17 cellular contexts compared by ENCODE assay signal in the genomic region with DNA sequence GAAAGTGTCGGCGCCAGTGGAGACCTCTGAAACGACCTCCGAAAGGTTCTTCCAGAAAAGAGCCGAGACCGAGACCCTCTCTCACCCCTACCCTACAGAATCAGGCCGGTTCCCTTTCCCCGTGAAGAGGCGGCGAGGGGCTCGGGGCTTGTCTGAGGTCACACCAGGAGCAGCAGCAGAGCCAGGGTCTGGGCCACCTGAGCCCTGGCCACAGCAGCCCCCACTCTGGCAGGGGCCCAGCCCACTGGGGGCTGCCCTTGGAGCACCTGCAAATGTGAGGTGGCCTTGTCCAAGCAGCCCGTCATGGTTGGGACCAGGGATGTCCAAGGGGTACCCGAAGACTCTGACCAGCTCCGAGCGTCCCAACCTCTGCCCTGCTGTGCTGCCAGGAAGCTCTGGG. TPM values are rescaled to one million over a fixed set of nuclear protein-coding genes. Genes with fewer than 3 reads are reported as not detected.
DNase-seq lines count a peak whose midpoint lies in the region; ATAC-seq and TF ChIP-seq lines count a peak whose summit lies in the region.
"Had no signal": no experiment of that assay in that cellular context is flagged by ENCODE, and none has a peak within 500 bp of the region (broad histone marks: within the 10 kb centered on the region; RNA-seq: fewer than 3 reads in every experiment).

No MANE protein-coding gene starts in this region.

- 92 to 95% (median 92%) methylated on average over 9 to 15 of the region's 15 CpGs for WGBS in heart left ventricle, 4 donors
- WGBS in right lobe of liver (ENCODE audit: insufficient coverage, low coverage, low lambda C conversion rate, missing lambda C conversion rate): 100% methylated on average over 1 of the region's 15 CpGs
- WGBS in psoas muscle, 3 donors: 91 to 94% (median 92%) methylated on average over 13 to 15 of the region's 15 CpGs

- TF ChIP-seq POLR2A in heart left ventricle (IDR thresholded peaks at IDR 0.05) (no peak), right lobe of liver (IDR thresholded peaks at IDR 0.05) (no peak)

- TF ChIP-seq CTCF in right atrium auricular region (IDR thresholded peaks at IDR 0.05) (no peak), heart left ventricle (IDR thresholded peaks at IDR 0.05) (no peak), RWPE1 (conservative IDR thresholded peaks at IDR 0.05; ENCODE audit: low read depth) (no peak), right lobe of liver (IDR thresholded peaks at IDR 0.05) (no peak), psoas muscle (IDR thresholded peaks at IDR 0.05) (no peak)

- ATAC-seq in heart left ventricle (no peak), right lobe of liver (no peak), GM19463 (IDR thresholded peaks at IDR 0.05; ENCODE audit: unreplicated experiment) (no peak), GM18517 (IDR thresholded peaks at IDR 0.05; ENCODE audit: unreplicated experiment) (no peak), psoas muscle (no peak)
- ATAC-seq: CD8-positive, alpha-beta T cell; GM23338 had no signal

- POLR2A ChIA-PET in RWPE1 (lab: Yijun Ruan, JAX; ENCODE audit: low non-redundant PET): no interaction called here

- CTCF ChIA-PET in RWPE1 (lab: Yijun Ruan, JAX): no interaction called here

- H3K4me1 ChIP-seq in right atrium auricular region (peaks cover 0 to 36% of the 10 kb centered on the region in 2 donors), heart left ventricle (peaks cover 0 to 37% (median 16%) of the 10 kb centered on the region in 12 donors), right lobe of liver (peaks cover 0 to 70% (median 36%) of the 10 kb centered on the region in 4 donors), psoas muscle (peaks cover 18% of the 10 kb centered on the region)

- H3K27me3 ChIP-seq in right atrium auricular region: no peaks in the 10 kb centered on the region
- no peaks in the 10 kb centered on the region for H3K27me3 ChIP-seq in heart left ventricle
- no peaks in the 10 kb centered on the region for H3K27me3 ChIP-seq in right lobe of liver
- H3K27me3 ChIP-seq in psoas muscle (ENCODE audit: insufficient read depth in 3 of 3, low read length in 2 of 3): no peaks in the 10 kb centered on the region

- H3K36me3 ChIP-seq in right atrium auricular region (peaks cover 25% of the 10 kb centered on the region), heart left ventricle (peaks cover 0 to 37% (median 21%) of the 10 kb centered on the region in 9 donors), right lobe of liver (peaks cover 0 to 17% (median 11%) of the 10 kb centered on the region in 4 donors), psoas muscle (ENCODE audit: insufficient read depth in 1 of 2, low read depth in 1 of 2) (peaks cover 0 to 23% of the 10 kb centered on the region in 2 donors)

- H3K9me3 ChIP-seq in right atrium auricular region (no peaks in the 10 kb centered on the region), heart left ventricle (no peaks in the 10 kb centered on the region), right lobe of liver (no peaks in the 10 kb centered on the region), psoas muscle (no peaks in the 10 kb centered on the region)
- H3K9me3 ChIP-seq: Caco-2 had no signal

- DNase-seq in right atrium auricular region (ENCODE audit: low spot score) (no peak), heart left ventricle (no peak), RWPE1 (ENCODE audit: low spot score) (no peak), right lobe of liver (no peak), COR-L47 (lab: John Stamatoyannopoulos, UW) (no peak), psoas muscle (no peak)
- DNase-seq: AML-193; C1 segment of cervical spinal cord; Caco-2; CD8-positive, alpha-beta T cell; DND-41; GDM1; Karpas-422 had no signal

- no peak overlapping the region for H3K4me3 ChIP-seq in right atrium auricular region
- H3K4me3 ChIP-seq in heart left ventricle: no peak overlapping the region
- no peak overlapping the region for H3K4me3 ChIP-seq in right lobe of liver
- H3K4me3 ChIP-seq in psoas muscle: no peak overlapping the region
- H3K4me3 ChIP-seq: GM23338 had no signal

- H3K27ac ChIP-seq in right atrium auricular region (peak overlapping the region; percentile 75 to 89), heart left ventricle (no peak overlapping the region), RWPE1 (peak overlapping the region; percentile 1; the same call in 1 of the 2 replicates), right lobe of liver (peak overlapping the region; percentile 1 to 69 (median 28)), psoas muscle (no peak overlapping the region)
- H3K27ac ChIP-seq: 22Rv1 had no signal

- intact Hi-C loops in heart left ventricle (cut with DNase I) (loop anchor here in 1 of 10 donors (5.0 kb wide), 1 partner anchor 34 kb away; a partner anchor contains a TSS), right lobe of liver (cut with DNase I) (no loop called here), psoas muscle (cut with DNase I) (no loop called here)

RNA-seq across cellular contexts. Expression of a gene that starts 9.2 kb away (rescaled TPM):
- 10 to 100 TPM; 71.9 to 81.9 TPM for total RNA-seq in right atrium auricular region
- total RNA-seq in heart left ventricle: 10 to 100 TPM; 52.4 to 90.7 (median 62.5) TPM
- polyA plus RNA-seq in heart left ventricle: 100 to 1,000 TPM in 1 of 2 donors, 10 to 100 TPM in 1; 88.8 to 122 TPM
- 100 to 1,000 TPM; 117 to 379 (median 184) TPM for total RNA-seq in right lobe of liver
- 10 to 100 TPM; 15.5 to 46.3 (median 31.5) TPM for total RNA-seq in psoas muscle
- polyA plus RNA-seq in psoas muscle: 10 to 100 TPM; 25.9 to 66.5 (median 46.8) TPM

RNA-seq across cellular contexts. Expression of a gene that starts 15.3 kb away (rescaled TPM):
- 100 to 1,000 TPM; 114 to 120 TPM for total RNA-seq in right atrium auricular region
- 100 to 1,000 TPM in 2 of 9 donors, 10 to 100 TPM in 7; 56.4 to 142 (median 94.0) TPM for total RNA-seq in heart left ventricle
- polyA plus RNA-seq in heart left ventricle: 100 to 1,000 TPM; 103 to 137 TPM
- 10 to 100 TPM; 26.7 to 54.2 (median 45.8) TPM for total RNA-seq in right lobe of liver
- 10 to 100 TPM; 47.0 to 55.3 (median 48.8) TPM for total RNA-seq in psoas muscle
- 10 to 100 TPM; 34.7 to 73.4 (median 48.4) TPM for polyA plus RNA-seq in psoas muscle
- total RNA-seq: CD8-positive, alpha-beta T cell had no signal

RNA-seq across cellular contexts. Expression of a gene that starts 34.3 kb away (rescaled TPM):
- total RNA-seq in right atrium auricular region: 10 to 100 TPM; 45.1 to 45.7 TPM
- 10 to 100 TPM; 14.4 to 46.3 (median 19.8) TPM for total RNA-seq in heart left ventricle
- 10 to 100 TPM; 18.1 to 24.4 TPM for polyA plus RNA-seq in heart left ventricle
- total RNA-seq in right lobe of liver: 1 to 10 TPM; 1.4 to 7.7 (median 5.1) TPM
- total RNA-seq in psoas muscle: 1 to 10 TPM; 1.4 to 2.7 (median 2.3) TPM
- polyA plus RNA-seq in psoas muscle: 1 to 10 TPM; 2.2 to 5.3 (median 3.5) TPM

Comparison
In these comparisons a context has a peak if more than half of its experiments do, and no peak if none do; other contexts are left out.
1. H3K27ac ChIP-seq: peak in right atrium auricular region (2 of 2), RWPE1 (single experiment) and right lobe of liver (3 of 3); none in heart left ventricle (0 of 12) and psoas muscle (single experiment).